In the genomic region with DNA sequence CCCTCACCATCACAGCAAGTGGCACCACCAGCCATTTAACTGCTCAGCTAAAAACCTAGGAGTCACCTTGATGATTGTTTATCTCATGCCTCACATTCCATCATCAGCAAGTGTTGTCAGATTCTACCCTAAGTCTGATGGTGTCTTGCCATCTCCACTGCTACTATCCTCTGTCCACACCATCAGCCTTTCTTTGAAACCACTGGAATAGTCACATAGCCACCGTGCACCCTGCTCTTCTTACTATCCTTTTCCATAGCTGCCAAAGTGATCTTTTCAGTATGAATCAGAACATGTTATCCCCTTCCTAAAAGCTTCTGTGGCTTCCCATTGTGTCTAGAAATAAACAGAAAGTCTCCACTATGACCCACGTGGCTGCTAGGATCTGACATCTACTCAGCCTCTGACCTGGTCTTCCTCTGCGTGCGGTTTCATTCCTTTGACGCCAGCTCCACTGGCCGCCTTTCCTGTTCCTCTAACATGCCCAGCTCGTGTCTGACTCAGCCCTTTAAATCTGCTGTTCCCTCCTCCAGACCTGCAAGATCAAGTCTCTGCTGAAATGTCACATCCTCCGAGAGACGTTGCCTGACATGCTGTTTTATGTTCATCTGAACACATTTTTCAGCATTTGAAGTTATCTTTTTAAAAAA, we compare ENCODE assay signal across 9 cellular contexts. TPM values are rescaled to one million over a fixed set of nuclear protein-coding genes. Genes with fewer than 3 reads are reported as not detected.
DNase-seq lines count a peak whose midpoint lies in the region; ATAC-seq, FAIRE-seq and TF ChIP-seq lines count a peak whose summit lies in the region.
"Had no signal": no experiment of that assay in that cellular context is flagged by ENCODE, and none has a peak within 500 bp of the region (broad histone marks: within the 10 kb centered on the region; RNA-seq: fewer than 3 reads in every experiment).

No MANE protein-coding gene starts in this region.

- TF ChIP-seq CTCF in colonic mucosa (IDR thresholded peaks at IDR 0.05) (no peak), natural killer cell (IDR thresholded peaks at IDR 0.05) (no peak), Caco-2 (IDR thresholded peaks at IDR 0.05; ENCODE audit: insufficient read depth in 1 of 2, low read depth in 1 of 2, low read length in 1 of 2, severe bottlenecking in 1 of 2, unreplicated experiment in 1 of 2) (no peak)

- H3K27ac Mint-ChIP-seq in natural killer cell: no peak overlapping the region
- H3K27ac Mint-ChIP-seq in Caco-2 (ENCODE audit: unreplicated experiment): no peak overlapping the region

- H3K36me3 ChIP-seq in colonic mucosa (no peaks in the 10 kb centered on the region), Caco-2 (ENCODE audit: control insufficient read depth, insufficient read depth, low read length) (no peaks in the 10 kb centered on the region)
- H3K36me3 ChIP-seq: BLaER1 treated with 17β-estradiol and CSF1 and Interleukin-3, amounts not matched to agents 10 nM and 100 nM had no signal

- no peak for TF ChIP-seq POLR2A in GM12892 (IDR thresholded peaks at IDR 0.05; ENCODE audit: low read depth, low read length)

- intact Hi-C loops in colonic mucosa (cut with DNase I) (no loop called here), natural killer cell (cut with micrococcal nuclease) (no loop called here), Caco-2 (cut with micrococcal nuclease; ENCODE audit: unreplicated experiment) (no loop called here)

- CTCF ChIA-PET in Caco-2 (lab: Charles Lee): interaction anchor here (0.6 to 0.7 kb wide), 2 partner anchors 10 to 12 kb away, joined by 3 to 5 read pairs; no protein-coding TSS in a partner anchor

- H3K4me1 ChIP-seq in colonic mucosa (no peaks in the 10 kb centered on the region), Caco-2 (no peaks in the 10 kb centered on the region)

- peaks cover 15% of the 10 kb centered on the region in 2 donors for H3K27me3 Mint-ChIP-seq in natural killer cell (ENCODE audit: low read depth in 2 of 2)
- no peaks in the 10 kb centered on the region for H3K27me3 Mint-ChIP-seq in Caco-2 (ENCODE audit: insufficient read depth, unreplicated experiment)

- no peak for FAIRE-seq in GM12892 (lab: Jason Lieb, UNC)
- FAIRE-seq in RCC 7860 (lab: Jason Lieb, UNC): no peak

- POLR2A ChIA-PET in Caco-2 (lab: Charles Lee): no interaction called here

- BruUV-seq in Caco-2 (replicated peaks; lab: Mats Ljungman, UMichigan): no TSS peak

- H3K27me3 ChIP-seq in colonic mucosa: no peaks in the 10 kb centered on the region
- no peaks in the 10 kb centered on the region for H3K27me3 ChIP-seq in Caco-2 (replicated peaks; ENCODE audit: control insufficient read depth, insufficient read depth, low read length)

- H3K4me1 Mint-ChIP-seq in natural killer cell (peaks cover 0 to 8% of the 10 kb centered on the region in 2 donors), Caco-2 (ENCODE audit: low read depth, unreplicated experiment) (peaks cover 8% of the 10 kb centered on the region)

- H3K9ac ChIP-seq in colonic mucosa (ENCODE audit: low read depth in 2 of 2, low read length in 2 of 2): no peak overlapping the region
- H3K9ac ChIP-seq: BLaER1 treated with 17β-estradiol and CSF1 and Interleukin-3, amounts not matched to agents 10 nM and 100 nM had no signal

- no peak overlapping the region for H3K27ac ChIP-seq in colonic mucosa

- H3K9me3 ChIP-seq in colonic mucosa (no peaks in the 10 kb centered on the region), Caco-2 (no peaks in the 10 kb centered on the region)

- no peak overlapping the region for H3K4me3 Mint-ChIP-seq in natural killer cell
- no peak overlapping the region for H3K4me3 Mint-ChIP-seq in Caco-2 (ENCODE audit: unreplicated experiment)

- ATAC-seq in natural killer cell (peak; percentile 30 to 59 (median 49)), GM18519 (IDR thresholded peaks at IDR 0.05; ENCODE audit: low FRiP score, unreplicated experiment) (no peak)

- H3K4me3 ChIP-seq in colonic mucosa (no peak overlapping the region), Caco-2 (ENCODE audit: low read depth, low read length) (no peak overlapping the region)
- H3K4me3 ChIP-seq: BLaER1 treated with 17β-estradiol and CSF1 and Interleukin-3, amounts not matched to agents 10 nM and 100 nM had no signal

- DNase-seq in stimulated activated CD4-positive, alpha-beta T cell treated with anti-CD3 and anti-CD28 coated beads, Interleukin-1b, Interleukin-23, amount 100 ng/mL, for 48 hours: peak; percentile 19
- no peak for DNase-seq in stimulated activated CD4-positive, alpha-beta T cell treated with anti-CD3 and anti-CD28 coated beads, Interleukin-4, amount 100 ng/mL, for 4 hours
- DNase-seq in colonic mucosa (peak; percentile 32), natural killer cell (no peak), GM12892 (ENCODE audit: insufficient read length) (no peak), RCC 7860 (ENCODE audit: low spot score) (no peak), Caco-2 (no peak)

- H3K36me3 Mint-ChIP-seq in natural killer cell (no peaks in the 10 kb centered on the region), Caco-2 (ENCODE audit: insufficient read depth, unreplicated experiment) (no peaks in the 10 kb centered on the region)

- H3K9me3 Mint-ChIP-seq in natural killer cell (no peaks in the 10 kb centered on the region), Caco-2 (ENCODE audit: unreplicated experiment) (no peaks in the 10 kb centered on the region)

RNA-seq across cellular contexts. Expression of gene CHN2, which starts 16.5 kb away (rescaled TPM):
- total RNA-seq in colonic mucosa (10 to 100 TPM; 12.8 to 19.8 TPM), natural killer cell (10 to 100 TPM; 23.2 to 40.6 (median 30.2) TPM), Caco-2 (2022) (16.5 and 18.8 TPM in 2 replicates)
- not detected for polyA plus RNA-seq in GM12892 (2012; ENCODE audit: missing spikeins)

RNA-seq across cellular contexts. Expression of gene CPVL, which starts 31.8 kb away (rescaled TPM):
- total RNA-seq in colonic mucosa: 10 to 100 TPM in 1 of 2 donors, 1 to 10 TPM in 1; 4.9 to 17.0 TPM
- 10 to 100 TPM in 1 of 3 donors, 1 to 10 TPM in 2; 4.9 to 11.6 (median 9.8) TPM for total RNA-seq in natural killer cell
- polyA plus RNA-seq in GM12892 (2012; ENCODE audit: missing spikeins): not detected
- 108 and 109 TPM in 2 replicates for total RNA-seq in Caco-2 (2022)

Comparison
In these comparisons a context has a peak if more than half of its experiments do, and no peak if none do; other contexts are left out.
1. DNase-seq: peak in stimulated activated CD4-positive, alpha-beta T cell treated with anti-CD3 and anti-CD28 coated beads, Interleukin-1b, Interleukin-23, amount 100 ng/mL, for 48 hours (single experiment) and colonic mucosa (single experiment); none in stimulated activated CD4-positive, alpha-beta T cell treated with anti-CD3 and anti-CD28 coated beads, Interleukin-4, amount 100 ng/mL, for 4 hours (0 of 2), natural killer cell (single experiment), GM12892 (single experiment), RCC 7860 (single experiment) and Caco-2 (0 of 2).